7 cellular contexts compared by ENCODE assay signal in genomic region chr1:40531381-40532061, GRCh38.
DNase-seq lines count a peak whose midpoint lies in the region; ATAC-seq, FAIRE-seq and TF ChIP-seq lines count a peak whose summit lies in the region.

Gene ZNF684, plus strand, starts transcription at chr1:40531637. Its CDS starts 1,530 bp downstream, at chr1:40533167.

- DNase-seq in GM18507 (ENCODE audit: extremely low spot score, insufficient read length, low read depth), result peak; percentile 89
- DNase-seq in NCI-H2029 (lab: John Stamatoyannopoulos, UW), result peak; percentile 100
- peak; percentile 68 for DNase-seq in T-helper 9 cell
- DNase-seq in astrocyte of the hippocampus (ENCODE audit: low read depth, low spot score), result peak; percentile 95
- DNase-seq in hypothalamus (lab: John Stamatoyannopoulos, UW), result peak; percentile 14 to 93 (median 81)
- peak; percentile 76 for DNase-seq in retinal pigment epithelial cell (ENCODE audit: low read depth)

- ATAC-seq in HG02973 (IDR thresholded peaks at IDR 0.05; ENCODE audit: unreplicated experiment), result peak; percentile 89

- no peak for TF ChIP-seq CTCF in retinal pigment epithelial cell (conservative IDR thresholded peaks at IDR 0.05; ENCODE audit: low read depth, low read length)

- peak within 1 kb of the TSS; percentile 58 for H3K4me3 ChIP-seq in retinal pigment epithelial cell (ENCODE audit: low read length)

- peak; percentile 100 for FAIRE-seq in GM18507 (lab: Jason Lieb, UNC)

Comparison
In these comparisons a context has a peak if more than half of its experiments do, and no peak if none do; other contexts are left out.
1. Peak in every context shown above with its lines: DNase-seq, ATAC-seq and H3K4me3 ChIP-seq.